In the genomic region with DNA sequence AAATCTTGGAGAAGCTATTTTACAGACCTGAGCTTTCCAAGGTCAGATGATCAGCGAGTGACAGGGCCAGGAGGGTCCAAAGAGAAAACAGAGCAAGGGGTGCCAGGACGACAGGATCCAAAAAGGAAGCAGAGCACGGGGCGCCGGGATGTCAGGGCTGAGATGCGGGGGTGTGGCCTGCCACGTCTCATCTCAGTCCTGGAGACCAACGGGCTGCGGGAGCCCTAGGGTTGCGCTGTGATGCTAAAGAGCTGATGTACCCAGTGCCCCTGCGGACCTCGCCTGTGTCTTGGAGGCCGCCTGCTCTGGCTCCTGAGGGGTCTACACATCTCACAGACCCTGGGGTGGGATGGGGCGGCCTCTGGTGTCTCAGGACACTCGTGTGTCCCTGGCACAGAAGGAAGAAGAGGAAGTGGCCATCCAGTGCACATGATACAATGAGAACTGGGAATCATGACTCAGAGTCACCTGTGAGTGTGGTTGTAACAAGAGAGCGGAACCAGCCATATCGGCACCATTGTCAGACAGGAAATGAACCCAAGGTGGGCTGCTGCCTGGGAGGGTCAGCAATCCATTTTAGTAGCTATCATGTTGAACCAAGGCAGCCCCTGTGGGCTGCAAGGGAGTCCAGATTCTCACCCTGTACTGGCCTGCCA, we compare ENCODE assay signal across 28 cellular contexts.
"Had no signal": no experiment of that assay in that cellular context is flagged by ENCODE, and none has a peak within 500 bp of the region (broad histone marks: within the 10 kb centered on the region; RNA-seq: fewer than 3 reads in every experiment).

No MANE protein-coding gene starts in this region.

- H3K27ac Mint-ChIP-seq: activated naive CD4-positive, alpha-beta T cell treated with anti-CD3 and anti-CD28 coated beads for 36 hours; activated naive CD8-positive, alpha-beta T cell treated with anti-CD3 and anti-CD28 coated beads for 36 hours; activated T-helper 1 cell treated with anti-CD3 and anti-CD28 coated beads, Interleukin-12 subunit alpha, Interleukin-12 subunit beta, Interleukin-2, Interleukin-4 antibody, amounts not matched to agents 30 ng/mL and 10 ng/mL and 1 ng/mL, durations not matched to agents 14 hours and 24 hours and 36 hours; nephron; progenitor cell of endocrine pancreas had no signal

- ATAC-seq: body of pancreas; left ventricle myocardium superior; mucosa of descending colon; stimulated activated naive CD8-positive, alpha-beta T cell treated with anti-CD3 and anti-CD28 coated beads, Interleukin-15, Interleukin-2, amounts not matched to agents 100 U/mL and 50 U/mL, for 24 hours had no signal

- H3K9me3 Mint-ChIP-seq: activated naive CD4-positive, alpha-beta T cell treated with anti-CD3 and anti-CD28 coated beads for 36 hours; activated T-helper 1 cell treated with anti-CD3 and anti-CD28 coated beads, Interleukin-12 subunit alpha, Interleukin-12 subunit beta, Interleukin-2, Interleukin-4 antibody, amounts not matched to agents 30 ng/mL and 10 ng/mL and 1 ng/mL, durations not matched to agents 14 hours and 24 hours and 36 hours; nephron had no signal

- H3K4me1 Mint-ChIP-seq: activated naive CD8-positive, alpha-beta T cell treated with anti-CD3 and anti-CD28 coated beads for 36 hours had no signal

- H3K36me3 ChIP-seq: adrenal gland, colonic mucosa, neutrophil, right lobe of liver had no signal

- H3K36me3 Mint-ChIP-seq: activated naive CD8-positive, alpha-beta T cell treated with anti-CD3 and anti-CD28 coated beads for 36 hours had no signal

- H3K4me3 Mint-ChIP-seq: activated naive CD4-positive, alpha-beta T cell treated with anti-CD3 and anti-CD28 coated beads for 36 hours; activated naive CD8-positive, alpha-beta T cell treated with anti-CD3 and anti-CD28 coated beads for 36 hours; activated T-helper 1 cell treated with anti-CD3 and anti-CD28 coated beads, Interleukin-12 subunit alpha, Interleukin-12 subunit beta, Interleukin-2, Interleukin-4 antibody, amounts not matched to agents 30 ng/mL and 10 ng/mL and 1 ng/mL, durations not matched to agents 14 hours and 24 hours and 36 hours; nephron had no signal

- H3K4me3 ChIP-seq: adrenal gland, body of pancreas, colonic mucosa, dorsolateral prefrontal cortex, mucosa of descending colon, right lobe of liver, testis had no signal

- H3K27me3 ChIP-seq: adrenal gland, body of pancreas, colonic mucosa, dorsolateral prefrontal cortex, neutrophil, right lobe of liver, testis had no signal

- DNase-seq: activated CD4-positive, alpha-beta T cell treated with anti-CD3 and anti-CD28 coated beads for 4 hours; activated CD4-positive, alpha-beta T cell treated with anti-CD3 and anti-CD28 coated beads, Interleukin-2, amount 50 U/mL, for 4 hours; activated CD8-positive, alpha-beta memory T cell treated with anti-CD3 and anti-CD28 coated beads for 24 hours; activated CD8-positive, alpha-beta memory T cell treated with anti-CD3 and anti-CD28 coated beads, Interleukin-2, amount 50 U/mL, for 4 hours; activated effector memory CD4-positive, alpha-beta T cell treated with anti-CD3 and anti-CD28 coated beads, Interleukin-2, amount 50 U/mL, for 16 hours; activated naive CD4-positive, alpha-beta T cell treated with anti-CD3 and anti-CD28 coated beads for 36 hours; activated naive CD8-positive, alpha-beta T cell treated with anti-CD3 and anti-CD28 coated beads for 36 hours; activated T-cell treated with anti-CD3 and anti-CD28 coated beads, Interleukin-2, amount 50 U/mL, for 1 hour; adrenal gland; aorta; body of pancreas; cerebellar nuclear complex; colonic mucosa; dorsolateral prefrontal cortex; effector memory CD4-positive, alpha-beta T cell; left ventricle myocardium superior; mucosa of descending colon; right lobe of liver; stimulated activated CD4-positive, alpha-beta T cell treated with anti-CD3 and anti-CD28 coated beads, Interleukin-12 subunit alpha, Interleukin-12 subunit beta, amount 100 ng/mL, for 4 hours; stimulated activated CD4-positive, alpha-beta T cell treated with anti-CD3 and anti-CD28 coated beads, Interleukin-4, amount 100 ng/mL, for 1 hour; stimulated activated naive CD8-positive, alpha-beta T cell treated with anti-CD3 and anti-CD28 coated beads, Interleukin-15, Interleukin-2, amounts not matched to agents 100 U/mL and 50 U/mL, for 24 hours; T-helper 9 cell; testis; trophoblast cell had no signal

- H3K27me3 Mint-ChIP-seq: progenitor cell of endocrine pancreas had no signal
